Comparison of ENCODE assay signal across 9 cellular contexts in genomic region chr6:2157441-2158127, GRCh38.
DNase-seq lines count a peak whose midpoint lies in the region; TF ChIP-seq lines count a peak whose summit lies in the region.
"Had no signal": no experiment of that assay in that cellular context is flagged by ENCODE, and none has a peak within 500 bp of the region (broad histone marks: within the 10 kb centered on the region; RNA-seq: fewer than 3 reads in every experiment).

No MANE protein-coding gene starts in this region.

- DNase-seq in AG08396 (ENCODE audit: low spot score) (peak; percentile 35), GM19238 (ENCODE audit: insufficient read length, low spot score) (peak; percentile 16), OCI-M1 (lab: John Stamatoyannopoulos, UW) (peak; percentile 65), fibroblast of gingiva (ENCODE audit: low read depth) (peak; percentile 97), ecto neural progenitor cell (ENCODE audit: low spot score) (no peak), Calu3 (no peak), GF-D8 (lab: John Stamatoyannopoulos, UW) (no peak), A172 (ENCODE audit: low spot score) (no peak)
- DNase-seq: nephron progenitor cell had no signal

- peaks cover 11% of the 10 kb centered on the region for H3K4me1 Mint-ChIP-seq in Calu3 (ENCODE audit: low read depth, unreplicated experiment)

- no peak for TF ChIP-seq CTCF in Calu3 (IDR thresholded peaks at IDR 0.05; ENCODE audit: unreplicated experiment)

- no peak overlapping the region for H3K4me3 Mint-ChIP-seq in Calu3 (ENCODE audit: low read depth, unreplicated experiment)
- H3K4me3 Mint-ChIP-seq: nephron progenitor cell had no signal

- no TSS peak for BruUV-seq in Calu3 (replicated peaks; lab: Mats Ljungman, UMichigan)

- no peaks in the 10 kb centered on the region for H3K9me3 Mint-ChIP-seq in Calu3 (ENCODE audit: low read depth, unreplicated experiment)
- H3K9me3 Mint-ChIP-seq: nephron progenitor cell had no signal

- no peaks in the 10 kb centered on the region for H3K36me3 Mint-ChIP-seq in Calu3 (ENCODE audit: insufficient read depth, unreplicated experiment)

- H3K27ac Mint-ChIP-seq in Calu3 (ENCODE audit: unreplicated experiment): no peak overlapping the region
- H3K27ac Mint-ChIP-seq: nephron progenitor cell had no signal

- H3K27me3 Mint-ChIP-seq in Calu3 (ENCODE audit: unreplicated experiment): no peaks in the 10 kb centered on the region

- intact Hi-C loops in Calu3 (cut with micrococcal nuclease; ENCODE audit: unreplicated experiment): no loop called here

- CTCF ChIA-PET in Calu3 (lab: Charles Lee): interaction anchor here (0.6 to 0.7 kb wide), 2 partner anchors 424 to 1463 kb away, joined by 3 to 4 read pairs; no protein-coding TSS in a partner anchor

Comparison
In these comparisons a context has a peak if more than half of its experiments do, and no peak if none do; other contexts are left out.
1. DNase-seq: peak in AG08396 (single experiment), GM19238 (single experiment), OCI-M1 (single experiment) and fibroblast of gingiva (single experiment); none in ecto neural progenitor cell (single experiment), Calu3 (single experiment), GF-D8 (single experiment) and A172 (single experiment).